Comparison of ENCODE assay signal across 12 cellular contexts in genomic region chr6:35484921-35485392, GRCh38. TPM values are rescaled to one million over a fixed set of nuclear protein-coding genes. Genes with fewer than 3 reads are reported as not detected.
A peak's percentile ranks its signal among the peaks of the same experiment; 100 is the strongest.
DNase-seq lines count a peak whose midpoint lies in the region; ATAC-seq, FAIRE-seq and TF ChIP-seq lines count a peak whose summit lies in the region.
"Had no signal": no experiment of that assay in that cellular context is flagged by ENCODE, and none has a peak within 500 bp of the region (broad histone marks: within the 10 kb centered on the region; RNA-seq: fewer than 3 reads in every experiment).

No MANE protein-coding gene starts in this region.

- H3K9me3 Mint-ChIP-seq in neural progenitor cell, result no peaks in the 10 kb centered on the region

- peak; percentile 12 to 34; a peak in 4 of 6 replicates for ATAC-seq in A549
- peak; percentile 15 for ATAC-seq in esophagus mucosa
- ATAC-seq in GM18517 (IDR thresholded peaks at IDR 0.05; ENCODE audit: unreplicated experiment), result no peak
- ATAC-seq in HG03469 (IDR thresholded peaks at IDR 0.05; ENCODE audit: unreplicated experiment), result no peak
- ATAC-seq: GM12878 had no signal

- H3K4me1 Mint-ChIP-seq in neural progenitor cell, result peaks cover 27% of the 10 kb centered on the region

- no peak overlapping the region for H2AFZ ChIP-seq in neural progenitor cell (replicated peaks)

- peaks cover 21% of the 10 kb centered on the region for H4K20me1 ChIP-seq in neural progenitor cell (ENCODE audit: low read depth)

- H3K27ac ChIP-seq in A549, result peak overlapping the region in 1 of 2 experiments; percentile 82; a peak in 3 of 6 replicates
- no peak overlapping the region for H3K27ac ChIP-seq in neural progenitor cell

- TF ChIP-seq CTCF in A549 (IDR thresholded peaks at IDR 0.05) (no peak), NB4 (IDR thresholded peaks at IDR 0.05; ENCODE audit: low read depth, low read length) (no peak), neural progenitor cell (IDR thresholded peaks at IDR 0.05) (no peak)

- no peaks in the 10 kb centered on the region for H3K9me3 ChIP-seq in A549
- H3K9me3 ChIP-seq in neural progenitor cell (ENCODE audit: low read depth), result no peaks in the 10 kb centered on the region
- H3K9me3 ChIP-seq: mucosa of descending colon had no signal

- H3K36me3 ChIP-seq in neural progenitor cell, result no peaks in the 10 kb centered on the region

- H3K36me3 Mint-ChIP-seq in neural progenitor cell, result peaks cover 2% of the 10 kb centered on the region

- DNase-seq in A549 (ENCODE audit: low read depth in 1 of 2, low spot score in 1 of 2) (no peak), NB4 (ENCODE audit: low read depth) (peak; percentile 45), neural progenitor cell (ENCODE audit: low spot score) (no peak), NCI-H2227 treated with DMSO at 0.1 percent for 48 hours (lab: John Stamatoyannopoulos, UW) (no peak)
- no peak for DNase-seq in activated CD4-positive, alpha-beta T cell treated with anti-CD3 and anti-CD28 coated beads, Interleukin-2, amount 50 U/mL, for 4 hours
- DNase-seq: effector CD4-positive, alpha-beta T cell; OCI-M1 had no signal

- no peaks in the 10 kb centered on the region for H3K27me3 ChIP-seq in neural progenitor cell

- no peak overlapping the region for H3K9ac ChIP-seq in neural progenitor cell

- peaks cover 15% of the 10 kb centered on the region for H3K79me2 ChIP-seq in neural progenitor cell (ENCODE audit: low read depth)

- H3K4me3 Mint-ChIP-seq in neural progenitor cell, result no peak overlapping the region

- H3K27me3 Mint-ChIP-seq in neural progenitor cell (ENCODE audit: insufficient read depth, low read depth), result peaks cover 4% of the 10 kb centered on the region

- TF ChIP-seq EP300 in A549 (IDR thresholded peaks at IDR 0.05), result no peak

- CTCF ChIA-PET in A549 (lab: Yijun Ruan, JAX), result no interaction called here

- no peak overlapping the region for H3K4me3 ChIP-seq in A549
- H3K4me3 ChIP-seq in NB4 (ENCODE audit: low read depth, low read length), result no peak overlapping the region
- H3K4me3 ChIP-seq in neural progenitor cell, result no peak overlapping the region
- H3K4me3 ChIP-seq: GM12878, mucosa of descending colon had no signal

- 83% methylated on average over 4 of the region's 7 CpGs for WGBS in A549 (ENCODE audit: missing lambda C conversion rate)

- POLR2A ChIA-PET in A549 (lab: Yijun Ruan, JAX), result no interaction called here

- no peak for TF ChIP-seq RAD21 in A549 (conservative IDR thresholded peaks at IDR 0.05 in 1 of 2, IDR thresholded peaks at IDR 0.05 in 1 of 2)

- H3K27ac Mint-ChIP-seq in neural progenitor cell, result no peak overlapping the region

- peaks cover 25% of the 10 kb centered on the region for H3K4me1 ChIP-seq in A549
- peaks cover 40% of the 10 kb centered on the region for H3K4me1 ChIP-seq in neural progenitor cell

- TF ChIP-seq POLR2A in A549 (IDR thresholded peaks at IDR 0.05; ENCODE audit: low read length) (no peak), NB4 (IDR thresholded peaks at IDR 0.05; ENCODE audit: extremely low read depth, insufficient read length) (no peak)

- H3K4me2 ChIP-seq in A549, result peak overlapping the region; percentile 38; the same call in 2 of the 3 replicates
- peak overlapping the region; percentile 56 for H3K4me2 ChIP-seq in neural progenitor cell

- H3F3A ChIP-seq in neural progenitor cell (ENCODE audit: low read depth), result peaks cover 17% of the 10 kb centered on the region

- FAIRE-seq in A549 (lab: Jason Lieb, UNC), result no peak
- FAIRE-seq: GM12878 had no signal

TF ChIP-seq in A549, 52 proteins besides CTCF, POLR2A, EP300 and RAD21:
- TF ChIP-seq ZFP36 (IDR thresholded peaks at IDR 0.05; ENCODE audit: borderline replicate concordance, partially characterized antibody) (no peak), EHF (CRISPR knock-in tag; IDR thresholded peaks at IDR 0.05) (no peak), JUNB (IDR thresholded peaks at IDR 0.05) (no peak), ZC3H11A (IDR thresholded peaks at IDR 0.05) (no peak), PBX3 (IDR thresholded peaks at IDR 0.05) (no peak), RNF2 (IDR thresholded peaks at IDR 0.05; ENCODE audit: borderline replicate concordance, low read depth) (no peak), ESRRA (IDR thresholded peaks at IDR 0.05; ENCODE audit: borderline replicate concordance, low read length) (no peak), MAZ (IDR thresholded peaks at IDR 0.05; ENCODE audit: borderline replicate concordance, low read depth, low read length) (no peak)

RNA-seq across cellular contexts. Expression of gene TEAD3, which starts 11.9 kb away (rescaled TPM):
- 2.1 and 2.6 TPM in 2 replicates for polyA plus RNA-seq in A549 (2011; rRNA removed)
- 2.6 and 3.8 TPM in 2 replicates for polyA plus RNA-seq in A549 (2012; cell fraction: cytosol; rRNA removed)
- 7.3 and 7.6 TPM in 2 replicates for polyA plus RNA-seq in A549 (2012; cell fraction: nucleus; rRNA removed)
- 3.0 to 4.5 TPM (median 4.2 TPM) in 3 replicates for polyA plus RNA-seq in A549 (2017; fragmentation: RNase III; extraction: RNeasy Plus Mini Kit Qiagen cat#74134 plus additional on column Dnase treatment)
- 1.7 TPM in 2 replicates for polyA minus RNA-seq in A549 (2011; rRNA and poly(A)+ RNA removed)
- total RNA-seq in esophagus mucosa, result 21.7 TPM
- 9.7 and 23.5 TPM in 2 replicates for total RNA-seq in neural progenitor cell (ENCODE audit: low replicate concordance)

RNA-seq across cellular contexts. Expression of gene RPL10A, which starts 16.8 kb away (rescaled TPM):
- 1,645 and 1,707 TPM in 2 replicates for polyA plus RNA-seq in A549 (2011; rRNA removed)
- 2,133 and 2,619 TPM in 2 replicates for polyA plus RNA-seq in A549 (2012; cell fraction: cytosol; rRNA removed)
- polyA plus RNA-seq in A549 (2012; cell fraction: nucleus; rRNA removed), result 821 and 1,209 TPM in 2 replicates
- polyA plus RNA-seq in A549 (2017; fragmentation: RNase III; extraction: RNeasy Plus Mini Kit Qiagen cat#74134 plus additional on column Dnase treatment), result 1,150 to 1,165 TPM (median 1,153 TPM) in 3 replicates
- 531 and 595 TPM in 2 replicates for polyA minus RNA-seq in A549 (2011; rRNA and poly(A)+ RNA removed)
- 1,723 TPM for total RNA-seq in esophagus mucosa
- total RNA-seq in neural progenitor cell (ENCODE audit: low replicate concordance), result 2,002 and 2,026 TPM in 2 replicates

RNA-seq across cellular contexts. Expression of gene TULP1, which starts 27.7 kb away (rescaled TPM):
- polyA plus RNA-seq in A549 (2011; rRNA removed) (not detected in 2 replicates), A549 (2017; fragmentation: RNase III; extraction: RNeasy Plus Mini Kit Qiagen cat#74134 plus additional on column Dnase treatment) (not detected in 3 replicates)
- not detected in 2 replicates for polyA plus RNA-seq in A549 (2012; cell fraction: cytosol; rRNA removed)
- polyA plus RNA-seq in A549 (2012; cell fraction: nucleus; rRNA removed), result not detected in 2 replicates
- polyA minus RNA-seq in A549 (2011; rRNA and poly(A)+ RNA removed), result not detected in 2 replicates
- total RNA-seq in esophagus mucosa (not detected), neural progenitor cell (ENCODE audit: low replicate concordance) (0.46 TPM in 1 of 2 replicates, not detected in the other)
- total RNA-seq: GM12878, mucosa of descending colon had no signal
- polyA plus RNA-seq: GM12878 had no signal

RNA-seq across cellular contexts. Expression of gene FANCE, which starts 32.8 kb away (rescaled TPM):
- polyA plus RNA-seq in A549 (2011; rRNA removed) (3.5 and 3.7 TPM in 2 replicates), A549 (2017; fragmentation: RNase III; extraction: RNeasy Plus Mini Kit Qiagen cat#74134 plus additional on column Dnase treatment) (3.1 to 3.7 TPM (median 3.3 TPM) in 3 replicates)
- 5.1 and 6.6 TPM in 2 replicates for polyA plus RNA-seq in A549 (2012; cell fraction: cytosol; rRNA removed)
- 5.6 and 5.8 TPM in 2 replicates for polyA plus RNA-seq in A549 (2012; cell fraction: nucleus; rRNA removed)
- 3.7 TPM in 2 replicates for polyA minus RNA-seq in A549 (2011; rRNA and poly(A)+ RNA removed)
- total RNA-seq in esophagus mucosa (10.4 TPM), neural progenitor cell (ENCODE audit: low replicate concordance) (9.3 and 23.9 TPM in 2 replicates)

Comparison
In these comparisons a context has a peak if more than half of its experiments do, and no peak if none do; other contexts are left out.
1. ATAC-seq: peak in A549 (2 of 2) and esophagus mucosa (single experiment); none in GM18517 (single experiment) and HG03469 (single experiment).